In the genomic region with DNA sequence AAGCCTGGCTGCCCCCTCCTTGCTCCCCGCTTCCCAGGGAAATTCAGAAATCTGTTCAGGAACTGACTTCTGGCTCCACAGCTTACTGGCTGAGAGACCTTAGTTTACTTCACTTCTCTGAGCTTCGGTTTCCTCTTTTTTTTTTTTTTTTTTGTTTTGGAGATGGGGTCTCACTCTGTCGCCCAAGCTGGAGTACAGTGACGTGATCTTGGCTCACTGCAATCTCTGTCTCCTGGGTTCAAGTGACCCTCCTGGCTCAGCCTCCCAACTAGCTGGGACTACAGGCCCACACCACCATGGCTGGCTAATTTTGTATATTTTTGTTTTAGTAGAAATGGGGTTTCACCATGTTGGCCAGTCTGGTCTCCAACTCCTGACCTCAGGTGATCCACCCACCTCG, we compare ENCODE assay signal across 1 cellular context.
TF ChIP-seq lines count a peak whose summit lies in the region.

No MANE protein-coding gene starts in this region.

TF ChIP-seq in HepG2, 621 proteins besides CTCF, POLR2A, EP300 and RAD21:
- TF ChIP-seq ZNF567 (CRISPR knock-in tag; IDR thresholded peaks at IDR 0.05; ENCODE audit: borderline replicate concordance) (0 out of 2 replicates have a peak, but pooled peaks have one; percentile 40), ZNF83 (CRISPR knock-in tag; IDR thresholded peaks at IDR 0.05; ENCODE audit: borderline replicate concordance) (0 out of 2 replicates have a peak, but pooled peaks have one; percentile 57), ZNF160 (CRISPR knock-in tag; IDR thresholded peaks at IDR 0.05) (no peak), ZNF142 (CRISPR knock-in tag; IDR thresholded peaks at IDR 0.05) (no peak), MXD4 (CRISPR knock-in tag; IDR thresholded peaks at IDR 0.05) (no peak), CREB1 (IDR thresholded peaks at IDR 0.05) (no peak), CREB1 (CRISPR knock-in tag; IDR thresholded peaks at IDR 0.05) (0 out of 2 replicates have a peak, but pooled peaks have one; percentile 2), ZNF282 (IDR thresholded peaks at IDR 0.05; ENCODE audit: partially characterized antibody) (no peak), ZNF367 (CRISPR knock-in tag; IDR thresholded peaks at IDR 0.05; ENCODE audit: borderline replicate concordance) (no peak), E2F5 (CRISPR knock-in tag; conservative IDR thresholded peaks at IDR 0.05) (no peak), ZNF598 (CRISPR knock-in tag; IDR thresholded peaks at IDR 0.05; ENCODE audit: borderline replicate concordance) (no peak), TRIM22 (IDR thresholded peaks at IDR 0.05) (no peak), HMGA1 (CRISPR knock-in tag; conservative IDR thresholded peaks at IDR 0.05) (no peak), NFATC3 (CRISPR knock-in tag; IDR thresholded peaks at IDR 0.05) (no peak), KDM4B (CRISPR knock-in tag; IDR thresholded peaks at IDR 0.05) (no peak), TCF12 (IDR thresholded peaks at IDR 0.05) (no peak), TCF12 (CRISPR knock-in tag; IDR thresholded peaks at IDR 0.05) (no peak), IKZF5 (CRISPR knock-in tag; IDR thresholded peaks at IDR 0.05) (no peak), JARID2 (CRISPR knock-in tag; IDR thresholded peaks at IDR 0.05; ENCODE audit: insufficient replicate concordance) (no peak), ZNF775 (CRISPR knock-in tag; IDR thresholded peaks at IDR 0.05; ENCODE audit: borderline replicate concordance) (no peak), ZSCAN29 (CRISPR knock-in tag; conservative IDR thresholded peaks at IDR 0.05) (no peak), ZNF274 (CRISPR knock-in tag; IDR thresholded peaks at IDR 0.05) (0 out of 2 replicates have a peak, but pooled peaks have one; percentile 37), ADNP (CRISPR knock-in tag; IDR thresholded peaks at IDR 0.05) (no peak), HOXD1 (CRISPR knock-in tag; IDR thresholded peaks at IDR 0.05) (no peak), AKAP8 (CRISPR knock-in tag; IDR thresholded peaks at IDR 0.05) (no peak), ZNF552 (CRISPR knock-in tag; IDR thresholded peaks at IDR 0.05; ENCODE audit: borderline replicate concordance) (no peak), ARNTL (CRISPR knock-in tag; IDR thresholded peaks at IDR 0.05) (no peak), NFYC (CRISPR knock-in tag; IDR thresholded peaks at IDR 0.05) (no peak), ZSCAN25 (CRISPR knock-in tag; IDR thresholded peaks at IDR 0.05) (no peak), MYNN (CRISPR knock-in tag; IDR thresholded peaks at IDR 0.05; ENCODE audit: low read depth) (no peak), PHF21A (CRISPR knock-in tag; IDR thresholded peaks at IDR 0.05) (no peak), HOXA9 (CRISPR knock-in tag; IDR thresholded peaks at IDR 0.05; ENCODE audit: borderline replicate concordance) (no peak), ZGPAT (CRISPR knock-in tag; IDR thresholded peaks at IDR 0.05) (no peak), CENPX (CRISPR knock-in tag; IDR thresholded peaks at IDR 0.05) (no peak)
- TF ChIP-seq, protein P1, sequence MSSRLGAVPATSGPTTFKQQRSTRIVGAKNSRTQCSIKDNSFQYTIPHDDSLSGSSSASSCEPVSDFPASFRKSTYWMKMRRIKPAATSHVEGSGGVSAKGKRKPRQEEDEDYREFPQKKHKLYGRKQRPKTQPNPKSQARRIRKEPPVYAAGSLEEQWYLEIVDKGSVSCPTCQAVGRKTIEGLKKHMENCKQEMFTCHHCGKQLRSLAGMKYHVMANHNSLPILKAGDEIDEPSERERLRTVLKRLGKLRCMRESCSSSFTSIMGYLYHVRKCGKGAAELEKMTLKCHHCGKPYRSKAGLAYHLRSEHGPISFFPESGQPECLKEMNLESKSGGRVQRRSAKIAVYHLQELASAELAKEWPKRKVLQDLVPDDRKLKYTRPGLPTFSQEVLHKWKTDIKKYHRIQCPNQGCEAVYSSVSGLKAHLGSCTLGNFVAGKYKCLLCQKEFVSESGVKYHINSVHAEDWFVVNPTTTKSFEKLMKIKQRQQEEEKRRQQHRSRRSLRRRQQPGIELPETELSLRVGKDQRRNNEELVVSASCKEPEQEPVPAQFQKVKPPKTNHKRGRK (CRISPR knock-in tag; IDR thresholded peaks at IDR 0.05): 0 out of 2 replicates have a peak, but pooled peaks have one; percentile 41
- TF ChIP-seq, protein P2, sequence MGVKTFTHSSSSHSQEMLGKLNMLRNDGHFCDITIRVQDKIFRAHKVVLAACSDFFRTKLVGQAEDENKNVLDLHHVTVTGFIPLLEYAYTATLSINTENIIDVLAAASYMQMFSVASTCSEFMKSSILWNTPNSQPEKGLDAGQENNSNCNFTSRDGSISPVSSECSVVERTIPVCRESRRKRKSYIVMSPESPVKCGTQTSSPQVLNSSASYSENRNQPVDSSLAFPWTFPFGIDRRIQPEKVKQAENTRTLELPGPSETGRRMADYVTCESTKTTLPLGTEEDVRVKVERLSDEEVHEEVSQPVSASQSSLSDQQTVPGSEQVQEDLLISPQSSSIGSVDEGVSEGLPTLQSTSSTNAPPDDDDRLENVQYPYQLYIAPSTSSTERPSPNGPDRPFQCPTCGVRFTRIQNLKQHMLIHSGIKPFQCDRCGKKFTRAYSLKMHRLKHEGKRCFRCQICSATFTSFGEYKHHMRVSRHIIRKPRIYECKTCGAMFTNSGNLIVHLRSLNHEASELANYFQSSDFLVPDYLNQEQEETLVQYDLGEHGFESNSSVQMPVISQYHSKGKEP (CRISPR knock-in tag; IDR thresholded peaks at IDR 0.05): no peak
- TF ChIP-seq, protein P3, sequence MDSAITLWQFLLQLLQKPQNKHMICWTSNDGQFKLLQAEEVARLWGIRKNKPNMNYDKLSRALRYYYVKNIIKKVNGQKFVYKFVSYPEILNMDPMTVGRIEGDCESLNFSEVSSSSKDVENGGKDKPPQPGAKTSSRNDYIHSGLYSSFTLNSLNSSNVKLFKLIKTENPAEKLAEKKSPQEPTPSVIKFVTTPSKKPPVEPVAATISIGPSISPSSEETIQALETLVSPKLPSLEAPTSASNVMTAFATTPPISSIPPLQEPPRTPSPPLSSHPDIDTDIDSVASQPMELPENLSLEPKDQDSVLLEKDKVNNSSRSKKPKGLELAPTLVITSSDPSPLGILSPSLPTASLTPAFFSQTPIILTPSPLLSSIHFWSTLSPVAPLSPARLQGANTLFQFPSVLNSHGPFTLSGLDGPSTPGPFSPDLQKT (CRISPR knock-in tag; IDR thresholded peaks at IDR 0.05; ENCODE audit: borderline replicate concordance): no peak
